Comparison of ENCODE assay signal across 28 cellular contexts in the genomic region with DNA sequence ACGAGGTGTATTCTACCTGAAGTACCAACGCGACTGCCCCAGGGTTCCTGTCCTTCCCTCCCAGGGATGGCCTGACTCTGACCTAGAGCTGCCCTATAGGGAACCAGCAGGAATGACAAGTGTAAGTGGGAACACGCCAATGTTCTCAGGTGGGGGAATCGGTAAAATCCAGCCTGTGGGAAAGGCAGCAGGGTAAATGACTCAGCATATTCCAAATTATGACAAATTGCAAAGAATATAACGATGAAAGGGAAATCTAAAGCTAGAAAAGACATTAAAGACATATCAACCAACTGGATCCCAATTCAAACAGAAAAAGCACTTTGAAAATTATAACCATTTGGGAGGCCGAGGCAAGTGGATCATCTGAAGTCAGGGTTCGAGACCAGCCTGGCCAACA.
"Had no signal": no experiment of that assay in that cellular context is flagged by ENCODE, and none has a peak within 500 bp of the region (broad histone marks: within the 10 kb centered on the region; RNA-seq: fewer than 3 reads in every experiment).

No MANE protein-coding gene starts in this region.

- ATAC-seq: activated CD8-positive, alpha-beta memory T cell treated with anti-CD3 and anti-CD28 coated beads, Interleukin-2, amount 10 ng/mL, durations not matched to agents 7 days and 5 days; Panc1; SK-N-SH treated with all-trans-retinoic acid at 6 μM for 48 hours had no signal

- H3K4me1 ChIP-seq: breast epithelium had no signal

- H3K27ac ChIP-seq: breast epithelium, SJSA1 had no signal

- H3K27me3 Mint-ChIP-seq: activated B cell treated with CpG ODN at 0.5 μM for 24 hours; activated CD4-positive, alpha-beta T cell treated with anti-CD3 and anti-CD28 coated beads, Interleukin-2, amount 10 ng/mL, durations not matched to agents 24 days and 14 days; activated CD8-positive, alpha-beta memory T cell treated with anti-CD3 and anti-CD28 coated beads, Interleukin-2, amount 10 ng/mL, durations not matched to agents 7 days and 5 days; activated naive CD4-positive, alpha-beta T cell treated with anti-CD3 and anti-CD28 coated beads, Interleukin-2, amount 50 U/mL, for 24 hours; activated T-cell treated with anti-CD3 and anti-CD28 coated beads, Interleukin-2, amount 50 U/mL, for 24 hours had no signal

- DNase-seq: activated B cell treated with CpG ODN at 0.5 μM for 24 hours; activated CD4-positive, alpha-beta T cell treated with anti-CD3 and anti-CD28 coated beads for 1 hour; activated CD4-positive, alpha-beta T cell treated with anti-CD3 and anti-CD28 coated beads, Interleukin-2, amount 10 ng/mL, durations not matched to agents 24 days and 14 days; activated CD4-positive, alpha-beta T cell treated with anti-CD3 and anti-CD28 coated beads, Interleukin-2, amount 50 U/mL, for 48 hours; activated CD8-positive, alpha-beta memory T cell treated with anti-CD3 and anti-CD28 coated beads, Interleukin-2, amount 10 ng/mL, durations not matched to agents 7 days and 5 days; activated effector memory CD4-positive, alpha-beta T cell treated with Interleukin-2 at 50 U/mL for 16 hours; activated naive CD4-positive, alpha-beta T cell; activated T-cell treated with anti-CD3 and anti-CD28 coated beads, Interleukin-2, amount 50 U/mL, for 24 hours; aorta; central memory CD4-positive, alpha-beta T cell; NCI-H1092; NCI-H1417; NCI-H1930; NCI-H2171; NCI-H226; NCI-H526; NCI-H774; RPMI8226; SHP77; SW 1271; T-helper 9 cell had no signal

- H3K27me3 ChIP-seq: breast epithelium, SJSA1 had no signal

- H3K9me3 Mint-ChIP-seq: activated B cell treated with CpG ODN at 0.5 μM for 24 hours; activated CD4-positive, alpha-beta T cell treated with anti-CD3 and anti-CD28 coated beads, Interleukin-2, amount 10 ng/mL, durations not matched to agents 24 days and 14 days; activated naive CD4-positive, alpha-beta T cell treated with anti-CD3 and anti-CD28 coated beads, Interleukin-2, amount 50 U/mL, for 24 hours; activated T-cell treated with anti-CD3 and anti-CD28 coated beads, Interleukin-2, amount 50 U/mL, for 24 hours; activated T-helper 1 cell treated with anti-CD3 and anti-CD28 coated beads, Interleukin-12 subunit alpha, Interleukin-12 subunit beta, Interleukin-2, Interleukin-4 antibody, amounts not matched to agents 30 ng/mL and 10 ng/mL and 1 ng/mL, durations not matched to agents 14 hours and 24 hours and 36 hours; T-helper 1 cell treated with Interleukin-12 subunit alpha and Interleukin-12 subunit beta and Interleukin-4 antibody, amounts not matched to agents 30 μg/mL and 1 μg/mL, for 36 hours had no signal

- H3K9me3 ChIP-seq: breast epithelium, SJSA1 had no signal

- H3K4me3 ChIP-seq: breast epithelium, SJSA1 had no signal

- H3K27ac Mint-ChIP-seq: activated B cell treated with CpG ODN at 0.5 μM for 24 hours; activated CD4-positive, alpha-beta T cell treated with anti-CD3 and anti-CD28 coated beads, Interleukin-2, amount 10 ng/mL, durations not matched to agents 24 days and 14 days; activated CD8-positive, alpha-beta memory T cell treated with anti-CD3 and anti-CD28 coated beads, Interleukin-2, amount 10 ng/mL, durations not matched to agents 7 days and 5 days; activated naive CD4-positive, alpha-beta T cell treated with anti-CD3 and anti-CD28 coated beads, Interleukin-2, amount 50 U/mL, for 24 hours; activated T-cell treated with anti-CD3 and anti-CD28 coated beads, Interleukin-2, amount 50 U/mL, for 24 hours; activated T-helper 1 cell treated with anti-CD3 and anti-CD28 coated beads, Interleukin-12 subunit alpha, Interleukin-12 subunit beta, Interleukin-2, Interleukin-4 antibody, amounts not matched to agents 30 ng/mL and 10 ng/mL and 1 ng/mL, durations not matched to agents 14 hours and 24 hours and 36 hours; T-helper 1 cell treated with Interleukin-12 subunit alpha and Interleukin-12 subunit beta and Interleukin-4 antibody, amounts not matched to agents 30 μg/mL and 1 μg/mL, for 36 hours had no signal

- H3K36me3 Mint-ChIP-seq: activated CD8-positive, alpha-beta memory T cell treated with anti-CD3 and anti-CD28 coated beads, Interleukin-2, amount 10 ng/mL, durations not matched to agents 7 days and 5 days had no signal

- H3K36me3 ChIP-seq: breast epithelium, SJSA1 had no signal

- H3K4me3 Mint-ChIP-seq: activated B cell treated with CpG ODN at 0.5 μM for 24 hours; activated CD4-positive, alpha-beta T cell treated with anti-CD3 and anti-CD28 coated beads, Interleukin-2, amount 10 ng/mL, durations not matched to agents 24 days and 14 days; activated CD8-positive, alpha-beta memory T cell treated with anti-CD3 and anti-CD28 coated beads, Interleukin-2, amount 10 ng/mL, durations not matched to agents 7 days and 5 days; activated naive CD4-positive, alpha-beta T cell treated with anti-CD3 and anti-CD28 coated beads, Interleukin-2, amount 50 U/mL, for 24 hours; activated T-cell treated with anti-CD3 and anti-CD28 coated beads, Interleukin-2, amount 50 U/mL, for 24 hours; activated T-helper 1 cell treated with anti-CD3 and anti-CD28 coated beads, Interleukin-12 subunit alpha, Interleukin-12 subunit beta, Interleukin-2, Interleukin-4 antibody, amounts not matched to agents 30 ng/mL and 10 ng/mL and 1 ng/mL, durations not matched to agents 14 hours and 24 hours and 36 hours; T-helper 1 cell treated with Interleukin-12 subunit alpha and Interleukin-12 subunit beta and Interleukin-4 antibody, amounts not matched to agents 30 μg/mL and 1 μg/mL, for 36 hours had no signal

- H3K4me1 Mint-ChIP-seq: activated CD4-positive, alpha-beta T cell treated with anti-CD3 and anti-CD28 coated beads, Interleukin-2, amount 10 ng/mL, durations not matched to agents 24 days and 14 days; activated CD8-positive, alpha-beta memory T cell treated with anti-CD3 and anti-CD28 coated beads, Interleukin-2, amount 10 ng/mL, durations not matched to agents 7 days and 5 days; activated naive CD4-positive, alpha-beta T cell treated with anti-CD3 and anti-CD28 coated beads, Interleukin-2, amount 50 U/mL, for 24 hours had no signal
